9 cellular contexts compared by ENCODE assay signal in the genomic region with DNA sequence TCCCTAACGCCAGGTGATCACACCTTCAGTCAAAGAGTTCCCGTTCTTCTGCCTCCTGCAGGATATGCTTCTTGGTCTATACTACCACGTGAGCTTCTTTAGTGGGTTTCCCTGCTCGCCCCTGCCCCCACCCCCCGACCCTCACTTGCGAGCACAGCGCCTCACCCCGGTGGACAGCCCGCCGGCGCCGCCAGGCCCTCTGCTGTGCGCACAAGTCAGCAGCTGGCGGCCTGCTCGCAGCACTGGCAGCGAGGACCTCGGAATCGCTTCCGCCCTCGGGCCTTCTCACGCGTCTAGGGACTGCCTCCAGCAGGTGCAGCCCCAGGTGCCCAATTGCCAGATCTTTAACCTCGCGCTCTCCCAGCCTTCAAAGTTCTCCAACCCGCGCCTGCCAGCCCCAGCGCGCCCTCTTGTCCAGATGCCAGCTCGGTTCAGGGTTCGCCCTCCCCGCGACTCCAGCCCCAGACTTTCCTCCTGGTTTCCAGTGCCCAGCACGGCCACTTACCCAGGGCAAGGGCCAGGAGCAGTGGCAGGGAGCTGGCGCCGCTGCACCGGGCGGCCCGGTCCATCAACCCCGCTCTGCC. TPM values are rescaled to one million over a fixed set of nuclear protein-coding genes. Genes with fewer than 3 reads are reported as not detected.
DNase-seq lines count a peak whose midpoint lies in the region; ATAC-seq, FAIRE-seq and TF ChIP-seq lines count a peak whose summit lies in the region.
"Had no signal": no experiment of that assay in that cellular context is flagged by ENCODE, and none has a peak within 500 bp of the region (broad histone marks: within the 10 kb centered on the region; RNA-seq: fewer than 3 reads in every experiment).

No MANE protein-coding gene starts in this region.

- H3K4me1 Mint-ChIP-seq in activated T-cell treated with anti-CD3 and anti-CD28 coated beads, Interleukin-2, amount 50 U/mL, for 72 hours (ENCODE audit: low read depth) = peaks cover 4% of the 10 kb centered on the region
- H3K4me1 Mint-ChIP-seq in astrocyte (ENCODE audit: low read depth, unreplicated experiment) = no peaks in the 10 kb centered on the region
- H3K4me1 Mint-ChIP-seq in CD8-positive, alpha-beta T cell (ENCODE audit: low read depth) = no peaks in the 10 kb centered on the region

- POLR2A ChIA-PET in CD8-positive, alpha-beta T cell (lab: Charles Lee) = no interaction called here

- DNase-seq in activated T-cell treated with anti-CD3 and anti-CD28 coated beads, Interleukin-2, amount 50 U/mL, for 72 hours = peak; percentile 3
- DNase-seq in activated T-cell treated with anti-CD3 and anti-CD28 coated beads, Interleukin-2, amount 50 U/mL, for 1 hour = no peak
- DNase-seq in NCI-H2029 (lab: John Stamatoyannopoulos, UW) = peak; percentile 53
- no peak for DNase-seq in astrocyte (ENCODE audit: low read depth)
- no peak for DNase-seq in CD8-positive, alpha-beta T cell

- peak overlapping the region; percentile 84 for H3K4me2 ChIP-seq in astrocyte (ENCODE audit: low read length)
- H3K4me2 ChIP-seq in skeletal muscle satellite cell (ENCODE audit: low read length) = peak overlapping the region; percentile 99

- ATAC-seq in activated T-cell treated with anti-CD3 and anti-CD28 coated beads, Interleukin-2, amount 50 U/mL, for 72 hours (replicated peaks in 1 of 2) = peak; percentile 40 to 53
- no peak for ATAC-seq in CD8-positive, alpha-beta T cell
- no peak for ATAC-seq in HG03196 (IDR thresholded peaks at IDR 0.05; ENCODE audit: unreplicated experiment)

- no peak overlapping the region for H3K27ac ChIP-seq in astrocyte (ENCODE audit: low read depth, low read length)
- no peak overlapping the region for H3K27ac ChIP-seq in CD8-positive, alpha-beta T cell (ENCODE audit: low read depth, low read length)

- no peak for FAIRE-seq in astrocyte (lab: Jason Lieb, UNC)

- H3K27me3 ChIP-seq in astrocyte (ENCODE audit: insufficient read depth, low read length) = peaks cover 16% of the 10 kb centered on the region
- H3K27me3 ChIP-seq in skeletal muscle satellite cell (ENCODE audit: control insufficient read depth, insufficient read depth, low read length) = peaks cover 50% of the 10 kb centered on the region
- H3K27me3 ChIP-seq in CD8-positive, alpha-beta T cell (ENCODE audit: insufficient read depth, low read length) = no peaks in the 10 kb centered on the region

- H3K4me3 Mint-ChIP-seq in activated T-cell treated with anti-CD3 and anti-CD28 coated beads, Interleukin-2, amount 50 U/mL, for 72 hours = peak overlapping the region; percentile 63 to 70
- peak overlapping the region; percentile 77 for H3K4me3 Mint-ChIP-seq in astrocyte (ENCODE audit: unreplicated experiment)
- no peak overlapping the region for H3K4me3 Mint-ChIP-seq in CD8-positive, alpha-beta T cell

- peaks cover 47% of the 10 kb centered on the region for H3K27me3 Mint-ChIP-seq in activated T-cell treated with anti-CD3 and anti-CD28 coated beads, Interleukin-2, amount 50 U/mL, for 72 hours (ENCODE audit: low read depth)
- H3K27me3 Mint-ChIP-seq in astrocyte (ENCODE audit: low read depth, unreplicated experiment) = peaks cover 34% of the 10 kb centered on the region
- peaks cover 38% of the 10 kb centered on the region for H3K27me3 Mint-ChIP-seq in CD8-positive, alpha-beta T cell (ENCODE audit: low read depth)

- no peaks in the 10 kb centered on the region for H4K20me1 ChIP-seq in astrocyte (ENCODE audit: insufficient read depth, low read length)

- peak; percentile 11 for TF ChIP-seq CTCF in astrocyte (IDR thresholded peaks at IDR 0.05; ENCODE audit: insufficient read depth, low read depth, low read length)
- TF ChIP-seq CTCF in CD8-positive, alpha-beta T cell (IDR thresholded peaks at IDR 0.05) = no peak

- peak overlapping the region; percentile 89 for H2AFZ ChIP-seq in astrocyte (ENCODE audit: low read depth, low read length)

- intact Hi-C loops in CD8-positive, alpha-beta T cell (cut with DNase I, micrococcal nuclease) = no loop called here

- H3K36me3 ChIP-seq in astrocyte (ENCODE audit: insufficient read depth, low read length) = no peaks in the 10 kb centered on the region
- H3K36me3 ChIP-seq in skeletal muscle satellite cell (ENCODE audit: insufficient read depth, low read length) = no peaks in the 10 kb centered on the region
- no peaks in the 10 kb centered on the region for H3K36me3 ChIP-seq in CD8-positive, alpha-beta T cell (ENCODE audit: insufficient read depth, low read length)

- H3K9me3 ChIP-seq in astrocyte (ENCODE audit: insufficient read depth, low read depth, low read length) (no peaks in the 10 kb centered on the region), skeletal muscle satellite cell (replicated peaks; ENCODE audit: low read length) (no peaks in the 10 kb centered on the region)
- H3K9me3 ChIP-seq in CD8-positive, alpha-beta T cell (ENCODE audit: low read length) = no peaks in the 10 kb centered on the region

- peak overlapping the region; percentile 61 for H3K9ac ChIP-seq in astrocyte (ENCODE audit: low read length)
- H3K9ac ChIP-seq in skeletal muscle satellite cell (ENCODE audit: low read depth, low read length) = peak overlapping the region; percentile 80

- H3K4me3 ChIP-seq in astrocyte (ENCODE audit: insufficient read depth, low read depth, low read length) (peak overlapping the region; percentile 64), iPS-11a (ENCODE audit: low read depth, low read length) (peak overlapping the region; percentile 56), skeletal muscle satellite cell (ENCODE audit: low read length) (peak overlapping the region; percentile 85)
- no peak overlapping the region for H3K4me3 ChIP-seq in CD8-positive, alpha-beta T cell (ENCODE audit: low read depth, low read length)

- H3K27ac Mint-ChIP-seq in activated T-cell treated with anti-CD3 and anti-CD28 coated beads, Interleukin-2, amount 50 U/mL, for 72 hours = no peak overlapping the region
- no peak overlapping the region for H3K27ac Mint-ChIP-seq in astrocyte (ENCODE audit: unreplicated experiment)
- no peak overlapping the region for H3K27ac Mint-ChIP-seq in CD8-positive, alpha-beta T cell
- H3K27ac Mint-ChIP-seq: activated naive CD4-positive, alpha-beta T cell treated with anti-CD3 and anti-CD28 coated beads, Interleukin-2, amount 50 U/mL, for 72 hours had no signal

- H3K36me3 Mint-ChIP-seq in activated T-cell treated with anti-CD3 and anti-CD28 coated beads, Interleukin-2, amount 50 U/mL, for 72 hours (ENCODE audit: insufficient read depth in 2 of 2) = no peaks in the 10 kb centered on the region
- H3K36me3 Mint-ChIP-seq in astrocyte (ENCODE audit: low read depth, unreplicated experiment) = no peaks in the 10 kb centered on the region
- H3K36me3 Mint-ChIP-seq in CD8-positive, alpha-beta T cell = no peaks in the 10 kb centered on the region

- no peaks in the 10 kb centered on the region for H3K79me2 ChIP-seq in astrocyte (ENCODE audit: insufficient read depth, low read length)

- CTCF ChIA-PET in CD8-positive, alpha-beta T cell (lab: Charles Lee) = no interaction called here

- H3K9me3 Mint-ChIP-seq in activated T-cell treated with anti-CD3 and anti-CD28 coated beads, Interleukin-2, amount 50 U/mL, for 72 hours = peaks cover 0 to 1% of the 10 kb centered on the region in 2 donors
- no peaks in the 10 kb centered on the region for H3K9me3 Mint-ChIP-seq in astrocyte (ENCODE audit: unreplicated experiment)
- no peaks in the 10 kb centered on the region for H3K9me3 Mint-ChIP-seq in CD8-positive, alpha-beta T cell

- H3K4me1 ChIP-seq in astrocyte (ENCODE audit: insufficient read depth, low read length) (no peaks in the 10 kb centered on the region), skeletal muscle satellite cell (ENCODE audit: control insufficient read depth, insufficient read depth, low read length) (peaks cover 5% of the 10 kb centered on the region)
- no peaks in the 10 kb centered on the region for H3K4me1 ChIP-seq in CD8-positive, alpha-beta T cell (ENCODE audit: insufficient read depth, low read length)

RNA-seq across cellular contexts. Expression of a gene that starts 0.5 kb away (rescaled TPM):
- total RNA-seq in activated T-cell treated with anti-CD3 and anti-CD28 coated beads, Interleukin-2, amount 50 U/mL, for 72 hours = not detected
- 0.20 and 0.26 TPM in 2 replicates for total RNA-seq in astrocyte
- total RNA-seq in skeletal muscle satellite cell (2012; rRNA removed) = 1.3 TPM in 1 of 2 replicates, not detected in the other
- not detected for total RNA-seq in CD8-positive, alpha-beta T cell
- total RNA-seq: activated naive CD4-positive, alpha-beta T cell treated with anti-CD3 and anti-CD28 coated beads, Interleukin-2, amount 50 U/mL, for 72 hours had no signal

Comparison
In these comparisons a context has a peak if more than half of its experiments do, and no peak if none do; other contexts are left out.
1. DNase-seq: peak in activated T-cell treated with anti-CD3 and anti-CD28 coated beads, Interleukin-2, amount 50 U/mL, for 72 hours (2 of 2) and NCI-H2029 (single experiment); none in activated T-cell treated with anti-CD3 and anti-CD28 coated beads, Interleukin-2, amount 50 U/mL, for 1 hour (single experiment), astrocyte (single experiment) and CD8-positive, alpha-beta T cell (0 of 7).
2. ATAC-seq: peak in activated T-cell treated with anti-CD3 and anti-CD28 coated beads, Interleukin-2, amount 50 U/mL, for 72 hours (2 of 2); none in CD8-positive, alpha-beta T cell (single experiment) and HG03196 (single experiment).